ENCODE assay signal across 8 cellular contexts in genomic region chr19:52943134-52943883, GRCh38. TPM values are rescaled to one million over a fixed set of nuclear protein-coding genes. Genes with fewer than 3 reads are reported as not detected.
DNase-seq lines count a peak whose midpoint lies in the region; ATAC-seq lines count a peak whose summit lies in the region.

No MANE protein-coding gene starts in this region.

- peak overlapping the region; percentile 83 for H3K27ac Mint-ChIP-seq in activated T-helper 17 cell treated with anti-CD3 and anti-CD28 coated beads, Interleukin-2, amount 50 U/mL, for 72 hours
- no peak overlapping the region for H3K27ac Mint-ChIP-seq in stimulated activated naive CD8-positive, alpha-beta T cell treated with anti-CD3 and anti-CD28 coated beads, Interleukin-15, Interleukin-2, amounts not matched to agents 100 ng/mL and 50 ng/mL, for 24 hours

- H3K9ac ChIP-seq in iPS-20b (ENCODE audit: low read depth, low read length): no peak overlapping the region; the same call in 1 of the 2 replicates

- ATAC-seq in HG02678 (IDR thresholded peaks at IDR 0.05; ENCODE audit: unreplicated experiment) (peak; percentile 18), HG03159 (IDR thresholded peaks at IDR 0.05; ENCODE audit: unreplicated experiment) (no peak), HG03097 (IDR thresholded peaks at IDR 0.05; ENCODE audit: low FRiP score, unreplicated experiment) (no peak)
- no peak for ATAC-seq in activated T-helper 17 cell treated with anti-CD3 and anti-CD28 coated beads, Interleukin-2, amount 50 U/mL, for 72 hours (replicated peaks)

- no peaks in the 10 kb centered on the region for H3K27me3 ChIP-seq in iPS-20b (ENCODE audit: insufficient read depth, low read length)

- peak overlapping the region; percentile 91 for H3K4me3 Mint-ChIP-seq in activated T-helper 17 cell treated with anti-CD3 and anti-CD28 coated beads, Interleukin-2, amount 50 U/mL, for 72 hours
- H3K4me3 Mint-ChIP-seq in stimulated activated naive CD8-positive, alpha-beta T cell treated with anti-CD3 and anti-CD28 coated beads, Interleukin-15, Interleukin-2, amounts not matched to agents 100 ng/mL and 50 ng/mL, for 24 hours: peak overlapping the region; percentile 94

- peak overlapping the region; percentile 99 for H3K4me3 ChIP-seq in iPS-20b (ENCODE audit: low read length)

- no peak overlapping the region for H3K27ac ChIP-seq in iPS-20b (ENCODE audit: low read length)

- H3K36me3 ChIP-seq in iPS-20b (ENCODE audit: insufficient read depth, low read depth, low read length): no peaks in the 10 kb centered on the region

- H3K4me1 Mint-ChIP-seq in activated T-helper 17 cell treated with anti-CD3 and anti-CD28 coated beads, Interleukin-2, amount 50 U/mL, for 72 hours: peaks cover 16% of the 10 kb centered on the region
- H3K4me1 Mint-ChIP-seq in stimulated activated naive CD8-positive, alpha-beta T cell treated with anti-CD3 and anti-CD28 coated beads, Interleukin-15, Interleukin-2, amounts not matched to agents 100 ng/mL and 50 ng/mL, for 24 hours (ENCODE audit: low read depth): peaks cover 23% of the 10 kb centered on the region

- no peak for DNase-seq in NCI-H1930 (lab: John Stamatoyannopoulos, UW)
- no peak for DNase-seq in hippocampal formation (lab: John Stamatoyannopoulos, UW)

- H3K9me3 ChIP-seq in iPS-20b (ENCODE audit: insufficient read depth, low read depth, low read length): peaks cover 6% of the 10 kb centered on the region

- peaks cover 23% of the 10 kb centered on the region; the same call in 1 of the 2 replicates for H3K4me1 ChIP-seq in iPS-20b (ENCODE audit: insufficient read depth, low read length)

- H3K27me3 Mint-ChIP-seq in activated T-helper 17 cell treated with anti-CD3 and anti-CD28 coated beads, Interleukin-2, amount 50 U/mL, for 72 hours: no peaks in the 10 kb centered on the region
- no peaks in the 10 kb centered on the region for H3K27me3 Mint-ChIP-seq in stimulated activated naive CD8-positive, alpha-beta T cell treated with anti-CD3 and anti-CD28 coated beads, Interleukin-15, Interleukin-2, amounts not matched to agents 100 ng/mL and 50 ng/mL, for 24 hours

- peaks cover 4% of the 10 kb centered on the region for H3K9me3 Mint-ChIP-seq in activated T-helper 17 cell treated with anti-CD3 and anti-CD28 coated beads, Interleukin-2, amount 50 U/mL, for 72 hours
- peaks cover 24% of the 10 kb centered on the region for H3K9me3 Mint-ChIP-seq in stimulated activated naive CD8-positive, alpha-beta T cell treated with anti-CD3 and anti-CD28 coated beads, Interleukin-15, Interleukin-2, amounts not matched to agents 100 ng/mL and 50 ng/mL, for 24 hours

- peaks cover 15% of the 10 kb centered on the region for H3K36me3 Mint-ChIP-seq in activated T-helper 17 cell treated with anti-CD3 and anti-CD28 coated beads, Interleukin-2, amount 50 U/mL, for 72 hours (ENCODE audit: low read depth)
- peaks cover 42% of the 10 kb centered on the region for H3K36me3 Mint-ChIP-seq in stimulated activated naive CD8-positive, alpha-beta T cell treated with anti-CD3 and anti-CD28 coated beads, Interleukin-15, Interleukin-2, amounts not matched to agents 100 ng/mL and 50 ng/mL, for 24 hours (ENCODE audit: low read depth)

RNA-seq across cellular contexts. Expression of gene ZNF816, which starts 19.4 kb away (rescaled TPM):
- 1 to 10 TPM; 5.7 to 7.1 TPM for total RNA-seq in activated T-helper 17 cell treated with anti-CD3 and anti-CD28 coated beads, Interleukin-2, amount 50 U/mL, for 72 hours

RNA-seq across cellular contexts. Expression of gene ZNF888, which starts 20.1 kb away (rescaled TPM):
- total RNA-seq in activated T-helper 17 cell treated with anti-CD3 and anti-CD28 coated beads, Interleukin-2, amount 50 U/mL, for 72 hours: 1 to 10 TPM; 3.3 to 8.0 TPM

RNA-seq across cellular contexts. Expression of gene ZNF320, which starts 45.9 kb away (rescaled TPM):
- total RNA-seq in activated T-helper 17 cell treated with anti-CD3 and anti-CD28 coated beads, Interleukin-2, amount 50 U/mL, for 72 hours: 1 to 10 TPM; 3.3 to 9.4 TPM
